Comparison of ENCODE assay signal across 1 cellular context in the genomic region with DNA sequence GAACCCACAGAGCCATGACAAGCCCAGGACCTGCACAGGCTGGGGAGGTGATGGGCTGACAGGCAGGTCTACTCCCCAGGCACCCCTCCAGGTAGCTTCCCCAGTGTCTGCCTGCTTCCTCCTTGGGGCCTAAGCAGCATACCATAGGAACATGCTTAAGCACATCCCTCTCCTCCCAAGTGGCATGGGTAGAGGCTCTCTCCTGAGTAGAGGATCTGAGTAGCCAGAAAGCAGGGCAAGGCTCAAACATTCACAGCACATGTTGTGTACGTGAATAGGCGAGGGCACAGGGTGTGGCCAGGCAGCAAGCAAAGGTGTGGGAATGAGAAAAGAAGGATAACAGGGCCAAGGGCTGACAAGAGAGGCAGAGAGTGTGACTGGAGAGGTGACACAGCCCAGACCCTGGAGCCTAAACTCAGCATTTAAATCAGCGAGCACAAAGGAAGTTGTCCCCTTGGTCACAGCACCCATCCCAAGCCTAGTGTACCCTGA.
TF ChIP-seq lines count a peak whose summit lies in the region.

No MANE protein-coding gene starts in this region.

TF ChIP-seq in H1, 55 proteins besides CTCF, POLR2A, EP300 and RAD21:
- no peak for TF ChIP-seq CEBPB (IDR thresholded peaks at IDR 0.05; ENCODE audit: low read depth, low read length)
- TF ChIP-seq SIX5 (IDR thresholded peaks at IDR 0.05; ENCODE audit: low read depth, low read length) = no peak
- no peak for TF ChIP-seq TAF7 (optimal IDR thresholded peaks at IDR 0.05; ENCODE audit: borderline replicate concordance, low read depth, low read length)
- no peak for TF ChIP-seq SUZ12 (IDR thresholded peaks at IDR 0.05; ENCODE audit: low read length)
- no peak for TF ChIP-seq SP2 (IDR thresholded peaks at IDR 0.05; ENCODE audit: low read length)
- TF ChIP-seq RNF2 (IDR thresholded peaks at IDR 0.05; ENCODE audit: borderline replicate concordance, low read depth, low read length, missing control alignments, poor library complexity, severe bottlenecking) = no peak
- TF ChIP-seq TEAD4 (IDR thresholded peaks at IDR 0.05; ENCODE audit: low read depth, low read length) = no peak
- TF ChIP-seq SP4 (IDR thresholded peaks at IDR 0.05; ENCODE audit: low read length) = no peak
- no peak for TF ChIP-seq TAF1 (IDR thresholded peaks at IDR 0.05; ENCODE audit: low read depth, low read length)
- no peak for TF ChIP-seq GABPA (IDR thresholded peaks at IDR 0.05; ENCODE audit: borderline replicate concordance, insufficient read depth, low read length)
- no peak for TF ChIP-seq KDM4A (IDR thresholded peaks at IDR 0.05; ENCODE audit: low read depth, low read length, severe bottlenecking)
- TF ChIP-seq NANOG (IDR thresholded peaks at IDR 0.05; ENCODE audit: insufficient read depth, low read depth, low read length, poor library complexity, severe bottlenecking) = no peak
- no peak for TF ChIP-seq FOSL1 (IDR thresholded peaks at IDR 0.05; ENCODE audit: insufficient read depth, low read depth, low read length)
- TF ChIP-seq POU5F1 (IDR thresholded peaks at IDR 0.05; ENCODE audit: low read depth, low read length) = no peak
- TF ChIP-seq TBP (IDR thresholded peaks at IDR 0.05; ENCODE audit: low read depth, low read length) = no peak
- TF ChIP-seq, protein P1, sequence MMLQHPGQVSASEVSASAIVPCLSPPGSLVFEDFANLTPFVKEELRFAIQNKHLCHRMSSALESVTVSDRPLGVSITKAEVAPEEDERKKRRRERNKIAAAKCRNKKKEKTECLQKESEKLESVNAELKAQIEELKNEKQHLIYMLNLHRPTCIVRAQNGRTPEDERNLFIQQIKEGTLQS (IDR thresholded peaks at IDR 0.05; ENCODE audit: insufficient read depth, low read depth, low read length) = no peak
- no peak for TF ChIP-seq BRCA1 (IDR thresholded peaks at IDR 0.05; ENCODE audit: low read depth, low read length)
- no peak for TF ChIP-seq BACH1 (IDR thresholded peaks at IDR 0.05; ENCODE audit: low read length)
